Comparison of ENCODE assay signal across 1 cellular context in the genomic region with DNA sequence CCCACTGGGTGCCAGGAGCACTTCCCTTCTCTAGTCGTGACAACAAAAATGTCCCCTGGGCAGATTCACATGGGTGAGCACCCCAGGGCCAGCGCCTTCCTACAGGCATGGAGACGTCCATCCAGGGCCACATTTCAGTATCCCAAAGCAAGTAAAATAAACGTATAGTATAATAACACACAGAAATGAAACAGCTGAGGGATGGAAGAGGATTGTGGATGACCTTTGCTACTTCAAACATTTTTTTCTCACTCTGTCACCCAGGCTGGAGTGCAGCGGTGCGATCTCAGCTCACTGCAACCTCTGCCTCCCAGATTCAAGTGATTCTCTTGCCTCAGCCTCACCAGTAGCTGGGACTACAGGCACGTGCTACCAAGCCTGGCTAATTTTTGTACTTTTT.
TF ChIP-seq lines count a peak whose summit lies in the region.

No MANE protein-coding gene starts in this region.

TF ChIP-seq in IMR-90, 13 proteins besides CTCF, POLR2A, EP300 and RAD21:
- TF ChIP-seq RFX5 (IDR thresholded peaks at IDR 0.05; ENCODE audit: low read depth, low read length) = no peak
- TF ChIP-seq BHLHE40 (IDR thresholded peaks at IDR 0.05; ENCODE audit: low read depth, low read length) = peak; percentile 46; the same call in 1 of the 2 replicates
